ENCODE assay signal across 10 cellular contexts in the genomic region with DNA sequence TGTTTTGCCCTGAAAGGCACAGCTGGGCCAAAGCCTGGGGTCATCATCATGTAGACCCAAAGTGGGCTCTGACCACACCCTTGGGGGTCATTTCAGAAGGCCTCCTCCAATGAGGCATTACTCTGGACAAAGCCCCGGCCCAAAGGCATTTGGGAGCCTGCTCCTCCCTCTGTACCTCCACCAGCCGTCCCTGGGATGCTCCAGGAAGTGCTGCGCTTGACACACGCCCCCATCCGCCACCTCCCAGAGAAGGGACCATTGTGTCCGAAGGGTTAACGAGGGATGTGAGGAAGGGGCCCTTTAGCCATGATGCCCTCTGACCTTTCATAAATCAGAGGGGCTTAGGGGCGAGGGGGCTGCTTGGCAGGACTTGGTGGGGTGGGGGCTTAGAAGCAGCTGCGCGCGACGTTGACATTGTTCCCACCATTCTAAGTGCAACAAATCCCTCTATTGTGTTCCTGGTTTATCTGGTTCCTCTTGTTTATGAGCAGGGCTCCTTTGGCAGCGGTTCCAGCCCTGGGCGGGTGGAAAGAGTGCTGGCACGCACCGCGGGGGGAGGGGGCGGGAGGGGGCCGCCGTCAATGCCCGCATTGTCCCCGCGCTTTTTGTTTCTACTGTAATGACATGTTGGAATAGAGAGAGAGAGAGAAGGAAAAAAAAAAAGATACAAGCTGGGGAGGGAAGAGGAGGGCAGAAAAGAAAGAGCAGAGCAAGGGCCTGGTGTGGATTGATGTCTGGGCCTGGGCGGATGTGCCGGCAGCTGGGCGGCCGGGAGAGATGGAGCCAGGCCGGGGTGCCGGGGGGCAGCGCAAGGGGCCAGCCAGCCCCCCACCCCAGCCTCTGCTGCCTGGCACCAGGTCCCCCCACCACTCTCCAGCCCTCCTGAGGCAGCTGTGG. TPM values are rescaled to one million over a fixed set of nuclear protein-coding genes. Genes with fewer than 3 reads are reported as not detected.
DNase-seq lines count a peak whose midpoint lies in the region; TF ChIP-seq lines count a peak whose summit lies in the region.
"Had no signal": no experiment of that assay in that cellular context is flagged by ENCODE, and none has a peak within 500 bp of the region (broad histone marks: within the 10 kb centered on the region; RNA-seq: fewer than 3 reads in every experiment).

No MANE protein-coding gene starts in this region.

- H3K79me1 ChIP-seq in trophoblast cell (ENCODE audit: low read length), result no peaks in the 10 kb centered on the region

- H3K23ac ChIP-seq in trophoblast cell (ENCODE audit: low read length), result no peak overlapping the region

- H3K4me2 ChIP-seq in trophoblast cell (ENCODE audit: low read length), result no peak overlapping the region

- no peak overlapping the region for H2BK12ac ChIP-seq in trophoblast cell (ENCODE audit: low read length)

- intact Hi-C loops in left ventricle myocardium inferior (cut with micrococcal nuclease), result no loop called here

- no peak overlapping the region for H3K4ac ChIP-seq in trophoblast cell (ENCODE audit: low read depth, low read length)

- no peaks in the 10 kb centered on the region for H3K9me3 Mint-ChIP-seq in endothelial cell (ENCODE audit: unreplicated experiment)
- no peaks in the 10 kb centered on the region for H3K9me3 Mint-ChIP-seq in activated CD4-positive, alpha-beta memory T cell treated with anti-CD3 and anti-CD28 coated beads, Interleukin-2, amount 10 ng/mL, durations not matched to agents 7 days and 5 days

- H3K36me3 ChIP-seq in left ventricle myocardium inferior (no peaks in the 10 kb centered on the region), trophoblast cell (ENCODE audit: control insufficient read depth in 1 of 2, insufficient read depth in 2 of 2, low read length in 2 of 2) (no peaks in the 10 kb centered on the region)

- H4K12ac ChIP-seq in trophoblast cell (ENCODE audit: low read depth, low read length), result no peak overlapping the region

- peaks cover 3% of the 10 kb centered on the region for H3K36me3 Mint-ChIP-seq in endothelial cell (ENCODE audit: low read depth, unreplicated experiment)
- no peaks in the 10 kb centered on the region for H3K36me3 Mint-ChIP-seq in activated CD4-positive, alpha-beta memory T cell treated with anti-CD3 and anti-CD28 coated beads, Interleukin-2, amount 10 ng/mL, durations not matched to agents 7 days and 5 days (ENCODE audit: low read depth)

- CTCF ChIA-PET in activated CD4-positive, alpha-beta memory T cell treated with anti-CD3 and anti-CD28 coated beads, Interleukin-2, amount 10 ng/mL, durations not matched to agents 7 days and 5 days (lab: Charles Lee), result interaction anchor here (0.9 kb wide), 1 partner anchor 36 kb away, joined by 3 read pairs; no protein-coding TSS in a partner anchor

- H3K4me3 ChIP-seq in left ventricle myocardium inferior (peak overlapping the region; percentile 37), trophoblast cell (ENCODE audit: low read depth, low read length) (no peak overlapping the region)

- H3K18ac ChIP-seq in trophoblast cell (ENCODE audit: low read length), result no peak overlapping the region

- H4K8ac ChIP-seq in trophoblast cell (ENCODE audit: low read depth, low read length), result peak overlapping the region; percentile 34

- no peaks in the 10 kb centered on the region for H3K27me3 ChIP-seq in left ventricle myocardium inferior (ENCODE audit: low read depth)
- H3K27me3 ChIP-seq in trophoblast cell (ENCODE audit: insufficient read depth, low read length), result no peaks in the 10 kb centered on the region

- TF ChIP-seq CTCF in left ventricle myocardium inferior (IDR thresholded peaks at IDR 0.05; ENCODE audit: borderline replicate concordance) (no peak), endothelial cell (IDR thresholded peaks at IDR 0.05; ENCODE audit: unreplicated experiment) (no peak)

- H4K91ac ChIP-seq in trophoblast cell (ENCODE audit: low read depth, low read length), result no peak overlapping the region

- H3K14ac ChIP-seq in trophoblast cell (ENCODE audit: low read length), result no peak overlapping the region

- no peak overlapping the region for H2AK5ac ChIP-seq in trophoblast cell (ENCODE audit: low read length)

- no peak overlapping the region for H2BK5ac ChIP-seq in trophoblast cell (ENCODE audit: low read depth, low read length, poor library complexity)

- POLR2A ChIA-PET in activated CD4-positive, alpha-beta memory T cell treated with anti-CD3 and anti-CD28 coated beads, Interleukin-2, amount 10 ng/mL, durations not matched to agents 7 days and 5 days (lab: Charles Lee), result no interaction called here

- no peak overlapping the region for H3K27ac Mint-ChIP-seq in endothelial cell (ENCODE audit: unreplicated experiment)
- H3K27ac Mint-ChIP-seq in activated CD4-positive, alpha-beta memory T cell treated with anti-CD3 and anti-CD28 coated beads, Interleukin-2, amount 10 ng/mL, durations not matched to agents 7 days and 5 days, result no peak overlapping the region

- H2BK120ac ChIP-seq in trophoblast cell (ENCODE audit: insufficient read depth, low read length, poor library complexity), result no peak overlapping the region

- no peaks in the 10 kb centered on the region for H3K79me2 ChIP-seq in trophoblast cell (ENCODE audit: control insufficient read depth, insufficient read depth, low read length, poor library complexity)

- peaks cover 5% of the 10 kb centered on the region for H3K27me3 Mint-ChIP-seq in endothelial cell (ENCODE audit: unreplicated experiment)
- H3K27me3 Mint-ChIP-seq in activated CD4-positive, alpha-beta memory T cell treated with anti-CD3 and anti-CD28 coated beads, Interleukin-2, amount 10 ng/mL, durations not matched to agents 7 days and 5 days, result no peaks in the 10 kb centered on the region

- H3K4me1 Mint-ChIP-seq in endothelial cell (ENCODE audit: unreplicated experiment), result peaks cover 7% of the 10 kb centered on the region
- no peaks in the 10 kb centered on the region for H3K4me1 Mint-ChIP-seq in activated CD4-positive, alpha-beta memory T cell treated with anti-CD3 and anti-CD28 coated beads, Interleukin-2, amount 10 ng/mL, durations not matched to agents 7 days and 5 days

- DNase-seq in GM03348 (ENCODE audit: low spot score) (peak; percentile 60), anterior cingulate cortex (lab: John Stamatoyannopoulos, UW) (peak in 56 of 58 donors; percentile 42 to 96 (median 84)), left ventricle myocardium inferior (peak; percentile 45), trophoblast cell (peak in 1 of 2 donors; percentile 39), endothelial cell (ENCODE audit: low spot score) (no peak), NCI-H510A (lab: John Stamatoyannopoulos, UW) (no peak), KG1 (lab: John Stamatoyannopoulos, UW) (no peak)
- no peak for DNase-seq in activated CD4-positive, alpha-beta memory T cell treated with anti-CD3 and anti-CD28 coated beads, Interleukin-2, amount 10 ng/mL, durations not matched to agents 7 days and 5 days
- DNase-seq: activated T-cell treated with anti-CD3 and anti-CD28 coated beads, Interleukin-2, amount 50 U/mL, for 48 hours; DND-41 had no signal

- H3K4me3 Mint-ChIP-seq in endothelial cell (ENCODE audit: unreplicated experiment), result no peak overlapping the region
- no peak overlapping the region for H3K4me3 Mint-ChIP-seq in activated CD4-positive, alpha-beta memory T cell treated with anti-CD3 and anti-CD28 coated beads, Interleukin-2, amount 10 ng/mL, durations not matched to agents 7 days and 5 days

- no CpG with 5 or more reads among the region's 30 CpGs for WGBS in trophoblast cell (ENCODE audit: extremely low coverage, insufficient coverage, insufficient read length)

- H2AFZ ChIP-seq in trophoblast cell (ENCODE audit: insufficient read depth, low read length, poor library complexity), result no peak overlapping the region

- H3K9me3 ChIP-seq in left ventricle myocardium inferior (replicated peaks) (no peaks in the 10 kb centered on the region), trophoblast cell (ENCODE audit: insufficient read depth, low read depth, low read length) (peaks cover 2% of the 10 kb centered on the region)

- peak overlapping the region; percentile 71 for H3K27ac ChIP-seq in left ventricle myocardium inferior (replicated peaks)
- no peak overlapping the region for H3K27ac ChIP-seq in trophoblast cell (ENCODE audit: low read depth, low read length)

- peaks cover 25% of the 10 kb centered on the region for H3K4me1 ChIP-seq in left ventricle myocardium inferior
- H3K4me1 ChIP-seq in trophoblast cell (ENCODE audit: control insufficient read depth in 1 of 2, insufficient read depth in 2 of 2, low read length in 2 of 2), result peaks cover 0 to 3% of the 10 kb centered on the region in 2 experiments

- H3K9ac ChIP-seq in trophoblast cell (ENCODE audit: low read length), result no peak overlapping the region

RNA-seq across cellular contexts. Expression of gene SOX10, which starts 32.1 kb away (rescaled TPM):
- total RNA-seq in left ventricle myocardium inferior (1.2 TPM), endothelial cell (ENCODE audit: unreplicated experiment) (0.08 TPM)
- 0.10 and 0.15 TPM in 2 replicates for polyA plus RNA-seq in trophoblast cell (2013)
- not detected for total RNA-seq in activated CD4-positive, alpha-beta memory T cell treated with anti-CD3 and anti-CD28 coated beads, Interleukin-2, amount 10 ng/mL, durations not matched to agents 7 days and 5 days

RNA-seq across cellular contexts. Expression of gene PICK1, which starts 40.8 kb away (rescaled TPM):
- total RNA-seq in left ventricle myocardium inferior (21.1 TPM), endothelial cell (ENCODE audit: unreplicated experiment) (24.1 TPM)
- polyA plus RNA-seq in trophoblast cell (2013), result 13.7 TPM in 2 replicates
- total RNA-seq in activated CD4-positive, alpha-beta memory T cell treated with anti-CD3 and anti-CD28 coated beads, Interleukin-2, amount 10 ng/mL, durations not matched to agents 7 days and 5 days, result 10 to 100 TPM; 11.4 to 12.7 TPM

Comparison
In these comparisons a context has a peak if more than half of its experiments do, and no peak if none do; other contexts are left out.
1. DNase-seq: peak in GM03348 (single experiment), anterior cingulate cortex (56 of 58) and left ventricle myocardium inferior (single experiment); none in endothelial cell (single experiment), activated CD4-positive, alpha-beta memory T cell treated with anti-CD3 and anti-CD28 coated beads, Interleukin-2, amount 10 ng/mL, durations not matched to agents 7 days and 5 days (single experiment), NCI-H510A (single experiment) and KG1 (single experiment).